Comparison of ENCODE assay signal across 8 cellular contexts in genomic region chr12:46268617-46269428, GRCh38. TPM values are rescaled to one million over a fixed set of nuclear protein-coding genes. Genes with fewer than 3 reads are reported as not detected.
A peak's percentile ranks its signal among the peaks of the same experiment; 100 is the strongest.
DNase-seq lines count a peak whose midpoint lies in the region; ATAC-seq and TF ChIP-seq lines count a peak whose summit lies in the region.

TSS of gene SLC38A1 (minus strand) at chr12:46269043. CDS start at chr12:46239800, 29,243 bp downstream.

- no peak within 1 kb of the TSS for H3K4me3 Mint-ChIP-seq in chondrocyte (ENCODE audit: unreplicated experiment)

- no peaks in the 10 kb centered on the region for H3K27me3 Mint-ChIP-seq in chondrocyte (ENCODE audit: low read depth)

- no peak for TF ChIP-seq CTCF in chondrocyte (IDR thresholded peaks at IDR 0.05)

- peaks cover 10% of the 10 kb centered on the region for H3K4me1 Mint-ChIP-seq in chondrocyte (ENCODE audit: low read depth)

- ATAC-seq in GM18867 (IDR thresholded peaks at IDR 0.05; ENCODE audit: unreplicated experiment), result peak; percentile 74
- ATAC-seq in HG03097 (IDR thresholded peaks at IDR 0.05; ENCODE audit: low FRiP score, unreplicated experiment), result peak; percentile 58
- peak; percentile 88 for ATAC-seq in left lobe of liver

- in situ Hi-C loops in ACHN (cut with HindIII; ENCODE audit: low pct_ligation_motif_present, low pct_unique_long_range_greater_than_20kb, low sequenced_read_pairs), result no loop called here

- H3K27ac Mint-ChIP-seq in chondrocyte (ENCODE audit: unreplicated experiment), result peak within 1 kb of the TSS; percentile 7

- H3K9me3 Mint-ChIP-seq in chondrocyte (ENCODE audit: low read depth), result no peaks in the 10 kb centered on the region

- H3K36me3 Mint-ChIP-seq in chondrocyte (ENCODE audit: low read depth), result peaks cover 3% of the 10 kb centered on the region

- DNase-seq in ACHN (peak; percentile 90), NCI-H2171 (lab: John Stamatoyannopoulos, UW) (peak; percentile 33), chondrocyte (ENCODE audit: low spot score) (peak; percentile 94), left lobe of liver (ENCODE audit: low spot score) (peak; percentile 90)
- DNase-seq in activated CD4-positive, alpha-beta T cell treated with anti-CD3 and anti-CD28 coated beads for 1 hour, result peak; percentile 83
- peak; percentile 80 for DNase-seq in stimulated activated CD4-positive, alpha-beta T cell treated with anti-CD3 and anti-CD28 coated beads, Interleukin-2, amount 100 ng/mL, for 4 hours (ENCODE audit: low read depth)

RNA-seq across cellular contexts. Expression of gene SLC38A1, which starts in this region (rescaled TPM):
- total RNA-seq in chondrocyte, result 83.4 to 185 TPM (median 176 TPM) in 3 replicates
- 7.7 TPM for total RNA-seq in left lobe of liver

Comparison
In these comparisons a context has a peak if more than half of its experiments do, and no peak if none do; other contexts are left out.
1. Peak in every context shown above with its lines: DNase-seq and ATAC-seq.
2. DNase-seq: peak in every context shown above with its lines; median percentile 94 in chondrocyte; 90 in ACHN; 90 in left lobe of liver; 83 in activated CD4-positive, alpha-beta T cell treated with anti-CD3 and anti-CD28 coated beads for 1 hour; 80 in stimulated activated CD4-positive, alpha-beta T cell treated with anti-CD3 and anti-CD28 coated beads, Interleukin-2, amount 100 ng/mL, for 4 hours; 33 in NCI-H2171.